In the genomic region with DNA sequence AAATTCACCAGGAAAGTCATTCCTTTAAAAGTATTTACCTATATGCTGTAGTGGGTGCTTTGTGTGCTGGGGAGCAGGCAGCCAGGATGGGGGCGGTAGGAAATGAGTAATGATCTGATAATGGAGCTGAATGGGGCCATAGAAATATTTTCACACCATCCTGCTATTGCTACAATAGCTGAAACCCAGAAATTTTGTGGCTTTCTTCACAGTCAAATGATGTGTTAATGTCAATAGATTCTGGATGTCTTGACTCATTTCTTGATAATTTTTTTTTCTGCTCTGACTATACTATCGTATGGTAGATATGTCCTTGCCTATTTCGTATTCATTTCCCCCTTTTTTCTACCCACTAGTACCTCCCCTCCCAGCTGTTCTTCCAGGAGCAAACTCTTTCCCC, we compare ENCODE assay signal across 11 cellular contexts. TPM values are rescaled to one million over a fixed set of nuclear protein-coding genes. Genes with fewer than 3 reads are reported as not detected.
DNase-seq lines count a peak whose midpoint lies in the region; ATAC-seq and TF ChIP-seq lines count a peak whose summit lies in the region.
"Had no signal": no experiment of that assay in that cellular context is flagged by ENCODE, and none has a peak within 500 bp of the region (broad histone marks: within the 10 kb centered on the region; RNA-seq: fewer than 3 reads in every experiment).

No MANE protein-coding gene starts in this region.

- no peaks in the 10 kb centered on the region for H3K9me3 Mint-ChIP-seq in brain
- H3K9me3 Mint-ChIP-seq: neural crest cell had no signal

- H3K36me3 ChIP-seq in testis (ENCODE audit: low read depth, missing control alignments): no peaks in the 10 kb centered on the region

- 72 to 77% methylated on average over 3 of the region's 3 CpGs for WGBS in testis, 2 donors

- H3K27ac ChIP-seq in testis: no peak overlapping the region
- H3K27ac ChIP-seq: SK-N-MC had no signal

- H3K27me3 ChIP-seq in testis: no peaks in the 10 kb centered on the region

- TF ChIP-seq CTCF in brain (conservative IDR thresholded peaks at IDR 0.05): no peak
- no peak for TF ChIP-seq CTCF in testis (IDR thresholded peaks at IDR 0.05)

- H3K4me3 Mint-ChIP-seq in brain: peak overlapping the region in 2 of 5 experiments; percentile 8 to 18
- H3K4me3 Mint-ChIP-seq: neural crest cell had no signal

- no peaks in the 10 kb centered on the region for H3K36me3 Mint-ChIP-seq in brain

- ATAC-seq in GM18517 (IDR thresholded peaks at IDR 0.05; ENCODE audit: unreplicated experiment) (peak; percentile 92), GM21360 (IDR thresholded peaks at IDR 0.05; ENCODE audit: unreplicated experiment) (peak; percentile 88), HG03045 (IDR thresholded peaks at IDR 0.05; ENCODE audit: unreplicated experiment) (peak; percentile 67)

- no peak overlapping the region for H3K4me3 ChIP-seq in testis
- H3K4me3 ChIP-seq: SK-N-MC had no signal

- in situ Hi-C loops in ACHN (cut with HindIII; ENCODE audit: low pct_ligation_motif_present, low pct_unique_long_range_greater_than_20kb, low sequenced_read_pairs): no loop called here

- no peak for DNase-seq in cortex of kidney (lab: John Stamatoyannopoulos, UW)
- no peak for DNase-seq in testis
- DNase-seq in ACHN: no peak
- no peak for DNase-seq in HPDE6-E6E7 (ENCODE audit: extremely low spot score)
- DNase-seq: NCI-H187 treated with DMSO at 0.1 percent for 48 hours had no signal

- no peaks in the 10 kb centered on the region for H3K4me1 ChIP-seq in testis

- peaks cover 59% of the 10 kb centered on the region for H3K4me1 Mint-ChIP-seq in brain
- H3K4me1 Mint-ChIP-seq: neural crest cell had no signal

- TF ChIP-seq POLR2A in testis (IDR thresholded peaks at IDR 0.05): no peak

- no peaks in the 10 kb centered on the region for H3K9me3 ChIP-seq in testis

- H3K27ac Mint-ChIP-seq in brain: peak overlapping the region in 3 of 5 experiments; percentile 11 to 30 (median 15)

- intact Hi-C loops in testis (cut with DNase I; ENCODE audit: low total_unique reads): no loop called here

- H3K27me3 Mint-ChIP-seq in brain: no peaks in the 10 kb centered on the region

RNA-seq across cellular contexts. Expression of gene RORB, which starts 59.5 kb away (rescaled TPM):
- polyA plus RNA-seq in brain (ENCODE audit: insufficient read depth, low read depth, low replicate concordance) (4.1 TPM), testis (ENCODE audit: insufficient read depth, low read depth, low replicate concordance) (0.90 TPM)
- 1 to 10 TPM in 1 of 2 donors, under 1 TPM in 1; 0.87 to 1.5 TPM for total RNA-seq in testis
